Comparison of ENCODE assay signal across 11 cellular contexts in the genomic region with DNA sequence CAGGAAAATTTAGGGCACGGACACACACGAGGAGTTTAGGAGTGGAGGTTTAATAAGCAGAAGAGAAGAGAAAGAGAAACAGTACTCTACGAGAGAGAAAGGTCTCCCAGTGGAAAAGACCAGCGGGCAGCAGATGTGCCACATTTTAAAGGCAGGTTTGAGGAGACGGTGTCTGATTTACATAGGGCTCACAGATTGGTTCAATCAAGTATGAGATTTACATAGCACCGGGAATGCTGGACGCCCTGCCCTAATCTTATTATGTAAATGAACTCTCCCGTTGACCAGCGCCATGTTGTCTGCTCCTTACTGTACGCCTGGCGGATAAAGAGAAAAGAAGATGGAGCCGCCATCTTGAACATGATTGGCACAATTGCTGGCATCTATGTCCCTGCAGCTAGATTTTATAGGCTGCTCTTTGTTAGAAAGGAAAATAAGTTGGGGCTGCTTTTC. TPM values are rescaled to one million over a fixed set of nuclear protein-coding genes. Genes with fewer than 3 reads are reported as not detected.
DNase-seq lines count a peak whose midpoint lies in the region; ATAC-seq and TF ChIP-seq lines count a peak whose summit lies in the region.
"Had no signal": no experiment of that assay in that cellular context is flagged by ENCODE, and none has a peak within 500 bp of the region (broad histone marks: within the 10 kb centered on the region; RNA-seq: fewer than 3 reads in every experiment).

No MANE protein-coding gene starts in this region.

- no peaks in the 10 kb centered on the region for H3K36me3 Mint-ChIP-seq in HFFc6 (ENCODE audit: low read depth)

- H3K9me3 ChIP-seq in psoas muscle, result no peaks in the 10 kb centered on the region
- H3K9me3 ChIP-seq: left lung had no signal

- WGBS in psoas muscle, 3 donors, result 56 to 70% (median 63%) methylated on average over 12 of the region's 12 CpGs

- no peak overlapping the region for H3K4me3 ChIP-seq in psoas muscle
- H3K4me3 ChIP-seq: left lung had no signal

- peak overlapping the region; percentile 98 for H3K27ac ChIP-seq in psoas muscle

- DNase-seq in HFFc6 (no peak), NCI-H526 treated with DMSO at 0.1 percent for 48 hours (lab: John Stamatoyannopoulos, UW) (peak; percentile 18), fibroblast of gingiva (ENCODE audit: low read depth) (peak; percentile 42), psoas muscle (peak in 1 of 2 donors; percentile 15), ecto neural progenitor cell (ENCODE audit: low spot score) (no peak), NCI-H446 treated with DMSO at 0.1 percent for 48 hours (lab: John Stamatoyannopoulos, UW) (no peak), COLO829 (ENCODE audit: low spot score) (no peak)
- DNase-seq: amniotic stem cell, left lung had no signal

- H3K4me3 Mint-ChIP-seq in HFFc6, result peak overlapping the region; percentile 68
- H3K4me3 Mint-ChIP-seq: T-helper 2 cell treated with Interferon-gamma antibody and Interleukin-4, amounts not matched to agents 5 μg/mL and 100 μg/mL, for 36 hours had no signal

- TF ChIP-seq CTCF in HFFc6 (IDR thresholded peaks at IDR 0.05), result no peak
- TF ChIP-seq CTCF in psoas muscle (IDR thresholded peaks at IDR 0.05), result no peak

- peaks cover 44% of the 10 kb centered on the region for H3K4me1 Mint-ChIP-seq in HFFc6 (ENCODE audit: low read depth)

- intact Hi-C loops in psoas muscle (cut with DNase I), result loop anchor here in 1 of 2 donors (5.0 kb wide), 1 partner anchor 94 kb away; the partner anchor contains the start of gene PSMA6

- H3K4me1 ChIP-seq in psoas muscle, result peaks cover 37% of the 10 kb centered on the region

- H3K36me3 ChIP-seq in psoas muscle (ENCODE audit: insufficient read depth in 1 of 2, low read depth in 1 of 2), result no peaks in the 10 kb centered on the region
- H3K36me3 ChIP-seq: left lung had no signal

- peaks cover 2% of the 10 kb centered on the region for H3K27me3 Mint-ChIP-seq in HFFc6 (ENCODE audit: insufficient read depth)

- ATAC-seq in psoas muscle, result no peak
- no peak for ATAC-seq in HG03280 (IDR thresholded peaks at IDR 0.05; ENCODE audit: unreplicated experiment)
- ATAC-seq: left lung had no signal

- peak overlapping the region; percentile 93 for H3K27ac Mint-ChIP-seq in HFFc6
- H3K27ac Mint-ChIP-seq: T-helper 2 cell treated with Interferon-gamma antibody and Interleukin-4, amounts not matched to agents 5 μg/mL and 100 μg/mL, for 36 hours had no signal

- H3K27me3 ChIP-seq in psoas muscle (ENCODE audit: insufficient read depth in 3 of 3, low read length in 2 of 3), result no peaks in the 10 kb centered on the region
- H3K27me3 ChIP-seq: left lung had no signal

- H3K9me3 Mint-ChIP-seq in HFFc6, result no peaks in the 10 kb centered on the region
- H3K9me3 Mint-ChIP-seq: T-helper 2 cell treated with Interferon-gamma antibody and Interleukin-4, amounts not matched to agents 5 μg/mL and 100 μg/mL, for 36 hours had no signal

RNA-seq across cellular contexts. Expression of gene NFKBIA, which starts 17.9 kb away (rescaled TPM):
- total RNA-seq in HFFc6 (2021; fragmentation: NEBNext Ultra II Directional; extraction: Animal tissue kit (Norgen Biotek cat#: 25700)), result 10 to 100 TPM; 27.6 to 52.1 (median 48.3) TPM
- 100 to 1,000 TPM in 2 of 4 donors, 10 to 100 TPM in 2; 48.7 to 144 (median 96.4) TPM for total RNA-seq in psoas muscle
- polyA plus RNA-seq in psoas muscle, result 100 to 1,000 TPM in 1 of 3 donors, 10 to 100 TPM in 2; 84.1 to 151 (median 94.0) TPM

Comparison
In these comparisons a context has a peak if more than half of its experiments do, and no peak if none do; other contexts are left out.
1. DNase-seq: peak in NCI-H526 treated with DMSO at 0.1 percent for 48 hours (single experiment) and fibroblast of gingiva (single experiment); none in HFFc6 (single experiment), ecto neural progenitor cell (single experiment), NCI-H446 treated with DMSO at 0.1 percent for 48 hours (single experiment) and COLO829 (single experiment).